Comparison of ENCODE assay signal across 19 cellular contexts in genomic region chr10:89695307-89695706, GRCh38. TPM values are rescaled to one million over a fixed set of nuclear protein-coding genes. Genes with fewer than 3 reads are reported as not detected.
A peak's percentile ranks its signal among the peaks of the same experiment; 100 is the strongest.
DNase-seq lines count a peak whose midpoint lies in the region; ATAC-seq, FAIRE-seq and TF ChIP-seq lines count a peak whose summit lies in the region.
"Had no signal": no experiment of that assay in that cellular context is flagged by ENCODE, and none has a peak within 500 bp of the region (broad histone marks: within the 10 kb centered on the region; RNA-seq: fewer than 3 reads in every experiment).

No MANE protein-coding gene starts in this region.

- POLR2A ChIA-PET in HCT116 (lab: Charles Lee), result no interaction called here

- CTCF ChIA-PET in HCT116 (lab: Charles Lee), result no interaction called here

- H3K27me3 ChIP-seq in HCT116 (ENCODE audit: insufficient read depth, low read length), result no peaks in the 10 kb centered on the region
- H3K27me3 ChIP-seq in bronchial epithelial cell (ENCODE audit: control insufficient read depth, insufficient read depth, low read length), result no peaks in the 10 kb centered on the region
- no peaks in the 10 kb centered on the region for H3K27me3 ChIP-seq in iPS-20b (ENCODE audit: insufficient read depth, low read length)
- no peaks in the 10 kb centered on the region for H3K27me3 ChIP-seq in prostate gland (replicated peaks; ENCODE audit: insufficient read depth)
- H3K27me3 ChIP-seq in aorta (ENCODE audit: control insufficient read depth in 1 of 2, insufficient read depth in 2 of 2, low read length in 1 of 2), result no peaks in the 10 kb centered on the region
- H3K27me3 ChIP-seq: BLaER1 treated with 17β-estradiol and CSF1 and Interleukin-3, amounts not matched to agents 10 nM and 100 nM had no signal

- H3K4me3 ChIP-seq in HCT116 (replicated peaks in 1 of 2; ENCODE audit: low read depth in 1 of 2, low read length in 2 of 2) (no peak overlapping the region), bronchial epithelial cell (ENCODE audit: low read depth, low read length) (no peak overlapping the region), iPS-20b (ENCODE audit: low read length) (peak overlapping the region; percentile 33), mucosa of descending colon (no peak overlapping the region), prostate gland (no peak overlapping the region), aorta (ENCODE audit: low read length in 2 of 2) (no peak overlapping the region)
- H3K4me3 ChIP-seq: BLaER1 treated with 17β-estradiol and CSF1 and Interleukin-3, amounts not matched to agents 10 nM and 100 nM had no signal

- peaks cover 1 to 16% of the 10 kb centered on the region in 2 experiments; a peak in 3 of 4 replicates for H3K4me1 ChIP-seq in HCT116 (ENCODE audit: control insufficient read depth in 1 of 2, insufficient read depth in 2 of 2, low read length in 2 of 2)
- peaks cover 9% of the 10 kb centered on the region; the same call in 1 of the 2 replicates for H3K4me1 ChIP-seq in iPS-20b (ENCODE audit: insufficient read depth, low read length)
- no peaks in the 10 kb centered on the region for H3K4me1 ChIP-seq in mucosa of descending colon (ENCODE audit: low read depth)
- H3K4me1 ChIP-seq in prostate gland (replicated peaks), result no peaks in the 10 kb centered on the region
- H3K4me1 ChIP-seq in aorta (ENCODE audit: control insufficient read depth in 1 of 2, insufficient read depth in 2 of 2, low read length in 2 of 2), result no peaks in the 10 kb centered on the region

- H3K9me3 ChIP-seq in HCT116 (ENCODE audit: control insufficient read depth in 1 of 2, insufficient read depth in 1 of 2, low read depth in 1 of 2, low read length in 2 of 2), result no peaks in the 10 kb centered on the region
- no peaks in the 10 kb centered on the region for H3K9me3 ChIP-seq in iPS-20b (ENCODE audit: insufficient read depth, low read depth, low read length)
- H3K9me3 ChIP-seq in mucosa of descending colon, result no peaks in the 10 kb centered on the region
- no peaks in the 10 kb centered on the region for H3K9me3 ChIP-seq in prostate gland
- H3K9me3 ChIP-seq in aorta (ENCODE audit: control insufficient read depth, low read length), result no peaks in the 10 kb centered on the region
- H3K9me3 ChIP-seq: BLaER1 treated with 17β-estradiol and CSF1 and Interleukin-3, amounts not matched to agents 10 nM and 100 nM had no signal

- 0 out of 2 replicates have a peak overlapping the region, but pooled peaks have one; percentile 7 for H3K4me2 ChIP-seq in HCT116 (ENCODE audit: low read length)
- H3K4me2 ChIP-seq: BLaER1 treated with 17β-estradiol and CSF1 and Interleukin-3, amounts not matched to agents 10 nM and 100 nM had no signal

- H3K36me3 ChIP-seq in HCT116 (ENCODE audit: control insufficient read depth in 1 of 2, insufficient read depth in 2 of 2, low read length in 2 of 2) (no peaks in the 10 kb centered on the region), bronchial epithelial cell (ENCODE audit: control insufficient read depth, insufficient read depth, low read length) (no peaks in the 10 kb centered on the region), iPS-20b (ENCODE audit: insufficient read depth, low read depth, low read length) (no peaks in the 10 kb centered on the region), mucosa of descending colon (ENCODE audit: low read depth) (no peaks in the 10 kb centered on the region), prostate gland (no peaks in the 10 kb centered on the region), aorta (ENCODE audit: control insufficient read depth in 1 of 2, insufficient read depth in 2 of 2, low read length in 1 of 2) (no peaks in the 10 kb centered on the region)
- H3K36me3 ChIP-seq: BLaER1 treated with 17β-estradiol and CSF1 and Interleukin-3, amounts not matched to agents 10 nM and 100 nM had no signal

- BruUV-seq in HCT116 (replicated peaks; lab: Mats Ljungman, UMichigan), result no TSS peak

- TF ChIP-seq POLR2A in HCT116 (IDR thresholded peaks at IDR 0.05; ENCODE audit: borderline replicate concordance, extremely low read depth, insufficient read depth, insufficient read length) (no peak), prostate gland (IDR thresholded peaks at IDR 0.05) (no peak)

- WGBS in prostate gland, result 45% methylated on average over 3 of the region's 3 CpGs
- 95 to 97% methylated on average over 3 of the region's 3 CpGs for WGBS in aorta, 2 donors

- DNase-seq in HCT116 (ENCODE audit: low read depth, low spot score) (no peak), bronchial epithelial cell (ENCODE audit: low read depth) (peak; percentile 9), mucosa of descending colon (peak in 1 of 3 donors; percentile 53), prostate gland (ENCODE audit: low spot score) (no peak), Right ventricle myocardium inferior (ENCODE audit: missing footprints) (no peak), aorta (no peak)
- DNase-seq in stimulated activated naive CD8-positive, alpha-beta T cell treated with anti-CD3 and anti-CD28 coated beads, Interleukin-15, Interleukin-2, amounts not matched to agents 100 U/mL and 50 U/mL, for 24 hours, result no peak
- DNase-seq: DND-41, IMR-90, Karpas-422, NCI-H1048, NCI-H146, NCI-H2029 treated with DMSO at 0.1 percent for 48 hours, NCI-H446 treated with DMSO at 0.1 percent for 48 hours, Right ventricle myocardium superior had no signal

- RAD21 ChIA-PET in HCT116 (lab: Charles Lee; ENCODE audit: low non-redundant PET in 1 of 2, low total read pairs in 2 of 2, uncharacterized antibody in 2 of 2, unreplicated experiment in 2 of 2), result no interaction called here

- no peak for TF ChIP-seq CTCF in HCT116 (IDR thresholded peaks at IDR 0.05 in 2 of 3, conservative IDR thresholded peaks at IDR 0.05 in 1 of 3; ENCODE audit: borderline replicate concordance in 1 of 3, insufficient read depth in 1 of 3, low read depth in 2 of 3, low read length in 2 of 3)
- no peak for TF ChIP-seq CTCF in bronchial epithelial cell (IDR thresholded peaks at IDR 0.05; ENCODE audit: insufficient read depth, low read length, severe bottlenecking)
- TF ChIP-seq CTCF in mucosa of descending colon (IDR thresholded peaks at IDR 0.05), result no peak
- no peak for TF ChIP-seq CTCF in prostate gland (IDR thresholded peaks at IDR 0.05)

- H3K9ac ChIP-seq in HCT116 (ENCODE audit: low read length) (no peak overlapping the region), iPS-20b (ENCODE audit: low read depth, low read length) (no peak overlapping the region)
- H3K9ac ChIP-seq: BLaER1 treated with 17β-estradiol and CSF1 and Interleukin-3, amounts not matched to agents 10 nM and 100 nM had no signal

- H4K20me1 ChIP-seq in HCT116 (ENCODE audit: insufficient read depth), result no peaks in the 10 kb centered on the region
- H4K20me1 ChIP-seq: BLaER1 treated with 17β-estradiol and CSF1 and Interleukin-3, amounts not matched to agents 10 nM and 100 nM had no signal

- H3K27ac ChIP-seq in HCT116 (ENCODE audit: low read depth, low read length) (no peak overlapping the region), iPS-20b (ENCODE audit: low read length) (no peak overlapping the region), prostate gland (no peak overlapping the region), aorta (ENCODE audit: low read depth in 1 of 2, low read length in 2 of 2) (no peak overlapping the region)
- H3K27ac ChIP-seq: BLaER1 treated with 17β-estradiol and CSF1 and Interleukin-3, amounts not matched to agents 10 nM and 100 nM had no signal

- no peaks in the 10 kb centered on the region for H3K9me2 ChIP-seq in HCT116 (ENCODE audit: insufficient read depth)

- no peak for ATAC-seq in HCT116
- peak; percentile 48 for ATAC-seq in mucosa of descending colon
- no peak for ATAC-seq in stimulated activated naive CD8-positive, alpha-beta T cell treated with anti-CD3 and anti-CD28 coated beads, Interleukin-15, Interleukin-2, amounts not matched to agents 100 U/mL and 50 U/mL, for 24 hours
- ATAC-seq in Right ventricle myocardium inferior, result no peak
- no peak for ATAC-seq in aorta (ENCODE audit: low FRiP score)

- intact Hi-C loops in HCT116 (cut with micrococcal nuclease), result no loop called here
- intact Hi-C loops in mucosa of descending colon (cut with DNase I, micrococcal nuclease), result no loop called here
- intact Hi-C loops in prostate gland (cut with DNase I), result no loop called here
- intact Hi-C loops in Right ventricle myocardium inferior (cut with DNase I), result no loop called here
- intact Hi-C loops in aorta (cut with DNase I), result no loop called here

- no peaks in the 10 kb centered on the region for H3K79me2 ChIP-seq in HCT116 (ENCODE audit: insufficient read depth, low read length)

- no peak for FAIRE-seq in bronchial epithelial cell (lab: Jason Lieb, UNC)
- FAIRE-seq: G401.6, RCC 7860 had no signal

- TF ChIP-seq RAD21 in HCT116 (IDR thresholded peaks at IDR 0.05; ENCODE audit: low read depth), result no peak

- no peak overlapping the region for H2AFZ ChIP-seq in HCT116 (ENCODE audit: low read depth, low read length, poor library complexity, severe bottlenecking)

TF ChIP-seq in HCT116, 20 proteins besides CTCF, POLR2A, EP300 and RAD21:
- TF ChIP-seq SIN3A (IDR thresholded peaks at IDR 0.05; ENCODE audit: low read depth), result no peak

RNA-seq across cellular contexts. Expression of gene KIF20B, which starts 6.1 kb away (rescaled TPM):
- total RNA-seq in HCT116 (2021; ENCODE audit: unreplicated experiment) (50.2 TPM), bronchial epithelial cell (1.7 and 2.1 TPM in 2 replicates), mucosa of descending colon (10 to 100 TPM in 1 of 3 donors, 1 to 10 TPM in 2; 6.0 to 16.8 (median 7.5) TPM), prostate gland (1 to 10 TPM; 3.4 to 5.7 TPM), Right ventricle myocardium inferior (3.0 TPM), aorta (1 to 10 TPM; 5.2 to 6.2 TPM)
- polyA plus RNA-seq in HCT116 (2012), result 3.8 and 8.3 TPM in 2 replicates
- 1 to 10 TPM in 1 of 2 donors, under 1 TPM in 1; 0.72 to 2.1 TPM for polyA plus RNA-seq in aorta

RNA-seq across cellular contexts. Expression of gene PANK1, which starts 50.3 kb away (rescaled TPM):
- total RNA-seq in HCT116 (2021; ENCODE audit: unreplicated experiment), result 6.4 TPM
- polyA plus RNA-seq in HCT116 (2012), result 3.8 and 4.2 TPM in 2 replicates
- 6.0 and 8.4 TPM in 2 replicates for total RNA-seq in bronchial epithelial cell
- 10 to 100 TPM; 23.2 to 67.4 (median 24.1) TPM for total RNA-seq in mucosa of descending colon
- 10 to 100 TPM in 1 of 2 donors, 1 to 10 TPM in 1; 3.1 to 16.0 TPM for total RNA-seq in prostate gland
- total RNA-seq in Right ventricle myocardium inferior, result 19.0 TPM
- total RNA-seq in aorta, result 1 to 10 TPM; 1.4 TPM
- 1 to 10 TPM; 4.5 to 4.8 TPM for polyA plus RNA-seq in aorta
